16 cellular contexts compared by ENCODE assay signal in the genomic region with DNA sequence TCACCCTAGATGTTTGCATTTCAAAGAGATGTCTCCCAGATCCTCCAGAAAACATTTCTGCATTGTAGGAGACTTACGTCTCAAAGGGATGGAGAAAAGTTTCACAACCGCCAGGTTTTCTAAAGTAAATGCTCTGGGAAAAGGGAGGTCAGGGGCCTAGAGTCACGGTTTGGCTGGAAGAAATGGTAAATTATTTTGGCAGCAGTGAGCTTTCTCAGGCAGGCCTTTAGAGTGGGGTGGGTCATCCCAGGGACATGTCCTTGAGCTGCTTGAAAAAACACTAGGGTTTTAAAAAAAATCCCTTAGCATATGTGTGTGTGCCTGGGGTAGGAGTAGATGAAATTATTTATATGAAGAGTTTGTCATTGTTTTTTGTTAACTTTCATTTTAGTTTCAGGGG.
"Had no signal": no experiment of that assay in that cellular context is flagged by ENCODE, and none has a peak within 500 bp of the region (broad histone marks: within the 10 kb centered on the region; RNA-seq: fewer than 3 reads in every experiment).

No MANE protein-coding gene starts in this region.

- ATAC-seq: effector memory CD8-positive, alpha-beta T cell; foreskin keratinocyte; left lobe of liver; lower lobe of right lung; natural killer cell treated with Interleukin-12 subunit alpha and Interleukin-12 subunit beta and Interleukin-15 and Interleukin-18, amount 100 ng/mL, for 72 hours had no signal

- H3K9me3 ChIP-seq: esophagus squamous epithelium, lower lobe of right lung, neutrophil, stomach had no signal

- H3K27ac Mint-ChIP-seq: effector memory CD8-positive, alpha-beta T cell; memory B cell; natural killer cell treated with Interleukin-12 subunit alpha and Interleukin-12 subunit beta and Interleukin-15 and Interleukin-18, amount 100 ng/mL, for 72 hours; type B pancreatic cell had no signal

- H3K27me3 ChIP-seq: esophagus squamous epithelium, foreskin keratinocyte, neutrophil, stomach had no signal

- H3K36me3 Mint-ChIP-seq: memory B cell; natural killer cell treated with Interleukin-12 subunit alpha and Interleukin-12 subunit beta and Interleukin-15 and Interleukin-18, amount 100 ng/mL, for 72 hours; type B pancreatic cell had no signal

- H3K4me3 Mint-ChIP-seq: effector memory CD8-positive, alpha-beta T cell; memory B cell; natural killer cell treated with Interleukin-12 subunit alpha and Interleukin-12 subunit beta and Interleukin-15 and Interleukin-18, amount 100 ng/mL, for 72 hours; type B pancreatic cell had no signal

- DNase-seq: effector memory CD8-positive, alpha-beta T cell; esophagus squamous epithelium; foreskin keratinocyte; lower lobe of right lung; midbrain; posterior cingulate gyrus; small intestine; stimulated activated CD4-positive, alpha-beta T cell treated with anti-CD3 and anti-CD28 coated beads, Interleukin-12 subunit alpha, Interleukin-12 subunit beta, amount 100 ng/mL, for 4 hours; stimulated activated naive CD4-positive, alpha-beta T cell; stomach; substantia nigra had no signal

- H3K4me3 ChIP-seq: esophagus squamous epithelium, lower lobe of right lung, stomach had no signal

- H3K4me1 ChIP-seq: esophagus squamous epithelium, foreskin keratinocyte, lower lobe of right lung, stomach had no signal

- H3K4me1 Mint-ChIP-seq: memory B cell had no signal

- H3K27me3 Mint-ChIP-seq: effector memory CD8-positive, alpha-beta T cell; natural killer cell treated with Interleukin-12 subunit alpha and Interleukin-12 subunit beta and Interleukin-15 and Interleukin-18, amount 100 ng/mL, for 72 hours had no signal

- H3K27ac ChIP-seq: esophagus squamous epithelium, foreskin keratinocyte, lower lobe of right lung, neutrophil, stomach had no signal

- H3K36me3 ChIP-seq: esophagus squamous epithelium, lower lobe of right lung, neutrophil, stomach had no signal
